In genomic region chr5:154053468-154053867, GRCh38 we compare ENCODE assay signal across 26 cellular contexts.
"Had no signal": no experiment of that assay in that cellular context is flagged by ENCODE, and none has a peak within 500 bp of the region (broad histone marks: within the 10 kb centered on the region; RNA-seq: fewer than 3 reads in every experiment).

No MANE protein-coding gene starts in this region.

- H3K9me3 Mint-ChIP-seq: dendritic cell treated with granulocyte-macrophage colony-stimulating factor and Interleukin-4, amounts not matched to agents 40 ng/mL and 50 ng/mL, for 4 days; naive thymus-derived CD8-positive, alpha-beta T cell; nephron progenitor cell; stimulated activated memory B cell treated with anti-CD40 and anti-IgM and Interleukin-4, amounts not matched to agents 10 μg/mL and 1 μg/mL and 100 μg/mL, for 72 hours; type B pancreatic cell had no signal

- H3K4me3 ChIP-seq: colonic mucosa, esophagus muscularis mucosa, heart right ventricle, left lung, psoas muscle, sigmoid colon, testis, tibial artery had no signal

- H3K4me1 ChIP-seq: colonic mucosa, tibial artery had no signal

- H3K4me3 Mint-ChIP-seq: dendritic cell treated with granulocyte-macrophage colony-stimulating factor and Interleukin-4, amounts not matched to agents 40 ng/mL and 50 ng/mL, for 4 days; naive thymus-derived CD8-positive, alpha-beta T cell; nephron progenitor cell; stimulated activated memory B cell treated with anti-CD40 and anti-IgM and Interleukin-4, amounts not matched to agents 10 μg/mL and 1 μg/mL and 100 μg/mL, for 72 hours; type B pancreatic cell had no signal

- ATAC-seq: foreskin keratinocyte; heart right ventricle; left cardiac atrium; left lung; naive thymus-derived CD8-positive, alpha-beta T cell; psoas muscle; right cardiac atrium; stimulated activated memory B cell treated with anti-CD40 and anti-IgM and Interleukin-4, amounts not matched to agents 10 μg/mL and 1 μg/mL and 100 μg/mL, for 72 hours; stimulated activated naive CD8-positive, alpha-beta T cell treated with anti-CD3 and anti-CD28 coated beads, Interleukin-15, Interleukin-2, amounts not matched to agents 100 U/mL and 50 U/mL, for 24 hours had no signal

- H3K27me3 Mint-ChIP-seq: dendritic cell treated with granulocyte-macrophage colony-stimulating factor and Interleukin-4, amounts not matched to agents 40 ng/mL and 50 ng/mL, for 4 days; naive thymus-derived CD8-positive, alpha-beta T cell; stimulated activated memory B cell treated with anti-CD40 and anti-IgM and Interleukin-4, amounts not matched to agents 10 μg/mL and 1 μg/mL and 100 μg/mL, for 72 hours; type B pancreatic cell had no signal

- H3K27ac Mint-ChIP-seq: dendritic cell treated with granulocyte-macrophage colony-stimulating factor and Interleukin-4, amounts not matched to agents 40 ng/mL and 50 ng/mL, for 4 days; naive thymus-derived CD8-positive, alpha-beta T cell; nephron progenitor cell; stimulated activated memory B cell treated with anti-CD40 and anti-IgM and Interleukin-4, amounts not matched to agents 10 μg/mL and 1 μg/mL and 100 μg/mL, for 72 hours; type B pancreatic cell had no signal

- DNase-seq: colonic mucosa; effector memory CD4-positive, alpha-beta T cell; foreskin keratinocyte; glutamatergic neuron; heart right ventricle; hippocampal formation; left cardiac atrium; left lung; mesendoderm; naive thymus-derived CD8-positive, alpha-beta T cell; nephron progenitor cell; nucleus accumbens; posterior cingulate gyrus; psoas muscle; right cardiac atrium; sigmoid colon; stimulated activated CD4-positive, alpha-beta T cell treated with anti-CD3 and anti-CD28 coated beads, Interleukin-2, amount 100 ng/mL, for 24 hours; stimulated activated CD4-positive, alpha-beta T cell treated with anti-CD3 and anti-CD28 coated beads, Interleukin-4, amount 100 ng/mL, for 24 hours; stimulated activated naive CD8-positive, alpha-beta T cell treated with anti-CD3 and anti-CD28 coated beads, Interleukin-15, Interleukin-2, amounts not matched to agents 100 U/mL and 50 U/mL, for 24 hours; substantia nigra; testis; tibial artery had no signal

- H3K27me3 ChIP-seq: colonic mucosa, esophagus muscularis mucosa, foreskin keratinocyte, heart right ventricle, left lung, sigmoid colon, testis, tibial artery had no signal

- H3K9me3 ChIP-seq: colonic mucosa, esophagus muscularis mucosa, heart right ventricle, left lung, psoas muscle, sigmoid colon, testis, tibial artery had no signal

- H3K36me3 ChIP-seq: colonic mucosa had no signal

- H3K27ac ChIP-seq: colonic mucosa, esophagus muscularis mucosa, foreskin keratinocyte, heart right ventricle, left lung, psoas muscle, sigmoid colon, testis, tibial artery had no signal

- H3K4me1 Mint-ChIP-seq: nephron progenitor cell had no signal
